8 cellular contexts compared by ENCODE assay signal in the genomic region with DNA sequence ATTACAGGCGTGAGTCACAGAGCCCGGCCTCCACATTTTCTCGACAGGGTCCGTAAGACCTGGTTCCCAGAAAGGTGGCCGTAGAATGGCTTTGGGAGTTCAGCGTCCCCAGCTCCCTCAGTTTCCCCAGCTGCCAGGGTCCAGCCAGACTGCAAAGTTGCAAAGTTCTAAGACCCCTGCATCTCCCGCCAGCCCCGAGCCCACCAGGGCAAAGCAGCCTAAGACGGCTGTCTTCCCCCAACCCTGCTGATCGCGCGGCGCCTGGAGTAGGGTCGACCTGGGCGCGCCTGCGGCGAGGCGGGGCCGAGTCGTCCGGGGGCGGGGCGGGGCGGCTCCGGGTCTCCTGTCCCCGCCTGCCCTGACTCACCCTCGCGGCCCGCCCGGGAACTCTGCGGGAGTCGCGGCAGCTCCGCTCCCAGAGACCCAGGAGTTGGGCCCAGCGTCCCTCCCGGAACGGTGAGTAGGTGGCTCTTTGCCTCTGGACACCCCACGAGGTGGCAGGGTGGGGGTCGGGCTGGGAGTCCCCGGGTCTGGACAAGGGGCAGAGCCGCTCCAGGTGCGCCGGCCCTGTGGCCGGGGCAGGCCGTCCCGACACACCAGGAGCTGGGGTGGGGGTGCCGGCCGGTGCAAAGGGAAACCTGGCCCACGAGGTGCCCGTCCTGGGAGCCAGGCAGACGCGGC. TPM values are rescaled to one million over a fixed set of nuclear protein-coding genes. Genes with fewer than 3 reads are reported as not detected.
A peak's percentile ranks its signal among the peaks of the same experiment; 100 is the strongest.
DNase-seq lines count a peak whose midpoint lies in the region; ATAC-seq and TF ChIP-seq lines count a peak whose summit lies in the region.

Gene LRRC8E (plus strand): TSS at position 366 of the 681 bp plus-strand sequence. CDS start 7,094 bp downstream, outside the sequence.

- H3K4me1 ChIP-seq in uterus, result no peaks in the 10 kb centered on the region

- peak; percentile 90 for ATAC-seq in esophagus mucosa

- peak within 1 kb of the TSS in 2 of 3 experiments; percentile 32 to 40 for H3K4me3 Mint-ChIP-seq in nephron

- TF ChIP-seq POLR2A in uterus (IDR thresholded peaks at IDR 0.05), result peak in 1 of 2 donors; percentile 15

- H3K27me3 ChIP-seq in uterus, result no peaks in the 10 kb centered on the region

- no peak within 1 kb of the TSS for H3K27ac Mint-ChIP-seq in nephron

- H3K36me3 ChIP-seq in uterus, result no peaks in the 10 kb centered on the region

- no peak for TF ChIP-seq CTCF in VCaP (conservative IDR thresholded peaks at IDR 0.05)
- no peak for TF ChIP-seq CTCF in nephron (IDR thresholded peaks at IDR 0.05; ENCODE audit: unreplicated experiment in 3 of 3)
- no peak for TF ChIP-seq CTCF in uterus (IDR thresholded peaks at IDR 0.05)

- H3K9me3 Mint-ChIP-seq in nephron, result no peaks in the 10 kb centered on the region

- H3K4me3 ChIP-seq in uterus, result no peak within 1 kb of the TSS

- peak within 1 kb of the TSS; percentile 21; the same call in 1 of the 2 replicates for H3K27ac ChIP-seq in VCaP
- no peak within 1 kb of the TSS for H3K27ac ChIP-seq in uterus

- H3K36me3 Mint-ChIP-seq in nephron (ENCODE audit: low read depth), result no peaks in the 10 kb centered on the region

- intact Hi-C loops in uterus (cut with DNase I; ENCODE audit: low total_unique reads), result no loop called here

- H3K9me3 ChIP-seq in uterus, result no peaks in the 10 kb centered on the region

- DNase-seq in DMS 273 (lab: John Stamatoyannopoulos, UW; ENCODE audit: unreplicated experiment) (peak; percentile 67), DMS 273 treated with DMSO at 0.1 percent for 48 hours (lab: John Stamatoyannopoulos, UW) (no peak), uterus (no peak), Ammon's horn (ENCODE audit: low spot score) (no peak), DMS153 (lab: John Stamatoyannopoulos, UW) (no peak)

- H3K4me1 Mint-ChIP-seq in nephron, result no peaks in the 10 kb centered on the region

- peaks cover 31% of the 10 kb centered on the region for H3K27me3 Mint-ChIP-seq in nephron (ENCODE audit: low read depth)

RNA-seq across cellular contexts. Expression of gene LRRC8E, which starts in this region (rescaled TPM):
- total RNA-seq in esophagus mucosa, result 11.6 TPM
- total RNA-seq in uterus, result 1 to 10 TPM in 1 of 4 donors, under 1 TPM in 1, not detected in 2; 0.15 to 2.1 TPM
